1 cellular context compared by ENCODE assay signal in genomic region chr18:77366725-77367641, GRCh38.
TF ChIP-seq lines count a peak whose summit lies in the region.

No MANE protein-coding gene starts in this region.

TF ChIP-seq in HepG2, 621 proteins besides CTCF, POLR2A, EP300 and RAD21 (continued from another document and continues in another):
- TF ChIP-seq ZNF318 (CRISPR knock-in tag; IDR thresholded peaks at IDR 0.05) (no peak), AGO2 (optimal IDR thresholded peaks at IDR 0.05; ENCODE audit: low read depth, low read length) (no peak), ZNF180 (CRISPR knock-in tag; IDR thresholded peaks at IDR 0.05; ENCODE audit: borderline replicate concordance, low read depth) (no peak), CCAR2 (optimal IDR thresholded peaks at IDR 0.05; ENCODE audit: low read depth, low read length) (no peak), RBM22 (optimal IDR thresholded peaks at IDR 0.05; ENCODE audit: low read length) (no peak), ELF3 (CRISPR knock-in tag; IDR thresholded peaks at IDR 0.05) (peak; percentile 81), CEBPG (CRISPR knock-in tag; IDR thresholded peaks at IDR 0.05) (peak; percentile 53), ZNF597 (CRISPR knock-in tag; IDR thresholded peaks at IDR 0.05) (no peak), ZSCAN21 (CRISPR knock-in tag; IDR thresholded peaks at IDR 0.05; ENCODE audit: borderline replicate concordance) (no peak), NFAT5 (CRISPR knock-in tag; IDR thresholded peaks at IDR 0.05) (no peak), REL (CRISPR knock-in tag; conservative IDR thresholded peaks at IDR 0.05) (0 out of 2 replicates have a peak, but pooled peaks have one; percentile 51), ZNF563 (CRISPR knock-in tag; IDR thresholded peaks at IDR 0.05) (peak; percentile 38; the same call in 1 of the 2 replicates), FOXJ3 (CRISPR knock-in tag; IDR thresholded peaks at IDR 0.05; ENCODE audit: borderline replicate concordance) (peak; percentile 66; the same call in 1 of the 2 replicates), SIN3B (IDR thresholded peaks at IDR 0.05; ENCODE audit: low read length) (no peak), MXD1 (CRISPR knock-in tag; IDR thresholded peaks at IDR 0.05) (no peak), ARNT (IDR thresholded peaks at IDR 0.05) (no peak), FUBP1 (CRISPR knock-in tag; IDR thresholded peaks at IDR 0.05; ENCODE audit: borderline replicate concordance) (no peak), ATF5 (CRISPR knock-in tag; IDR thresholded peaks at IDR 0.05; ENCODE audit: low read depth) (no peak), MTERF4 (CRISPR knock-in tag; IDR thresholded peaks at IDR 0.05) (no peak), ZNF850 (CRISPR knock-in tag; conservative IDR thresholded peaks at IDR 0.05) (no peak), NCOA5 (CRISPR knock-in tag; IDR thresholded peaks at IDR 0.05) (no peak), HOXD1 (CRISPR knock-in tag; IDR thresholded peaks at IDR 0.05) (no peak), BCL3 (CRISPR knock-in tag; IDR thresholded peaks at IDR 0.05) (no peak), RARA (CRISPR knock-in tag; IDR thresholded peaks at IDR 0.05) (peak; percentile 64), ZFP36 (IDR thresholded peaks at IDR 0.05; ENCODE audit: borderline replicate concordance, low read depth, low read length, partially characterized antibody) (no peak), TCF7L2 (IDR thresholded peaks at IDR 0.05; ENCODE audit: low read depth, low read length) (no peak), ZNF383 (CRISPR knock-in tag; IDR thresholded peaks at IDR 0.05; ENCODE audit: borderline replicate concordance) (no peak), ZSCAN12 (CRISPR knock-in tag; IDR thresholded peaks at IDR 0.05) (no peak), ZSCAN31 (CRISPR knock-in tag; IDR thresholded peaks at IDR 0.05; ENCODE audit: low read depth) (no peak), ZNF776 (CRISPR knock-in tag; IDR thresholded peaks at IDR 0.05) (no peak), SP2 (CRISPR knock-in tag; IDR thresholded peaks at IDR 0.05) (no peak), NFE2L2 (IDR thresholded peaks at IDR 0.05; ENCODE audit: low read length) (no peak)
- TF ChIP-seq, protein P1, sequence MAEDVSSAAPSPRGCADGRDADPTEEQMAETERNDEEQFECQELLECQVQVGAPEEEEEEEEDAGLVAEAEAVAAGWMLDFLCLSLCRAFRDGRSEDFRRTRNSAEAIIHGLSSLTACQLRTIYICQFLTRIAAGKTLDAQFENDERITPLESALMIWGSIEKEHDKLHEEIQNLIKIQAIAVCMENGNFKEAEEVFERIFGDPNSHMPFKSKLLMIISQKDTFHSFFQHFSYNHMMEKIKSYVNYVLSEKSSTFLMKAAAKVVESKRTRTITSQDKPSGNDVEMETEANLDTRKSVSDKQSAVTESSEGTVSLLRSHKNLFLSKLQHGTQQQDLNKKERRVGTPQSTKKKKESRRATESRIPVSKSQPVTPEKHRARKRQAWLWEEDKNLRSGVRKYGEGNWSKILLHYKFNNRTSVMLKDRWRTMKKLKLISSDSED (CRISPR knock-in tag; IDR thresholded peaks at IDR 0.05), result no peak
